8 cellular contexts compared by ENCODE assay signal in genomic region chr3:120795017-120795648, GRCh38. TPM values are rescaled to one million over a fixed set of nuclear protein-coding genes. Genes with fewer than 3 reads are reported as not detected.
DNase-seq lines count a peak whose midpoint lies in the region; ATAC-seq, FAIRE-seq and TF ChIP-seq lines count a peak whose summit lies in the region.

No MANE protein-coding gene starts in this region.

- ATAC-seq in HG02970 (IDR thresholded peaks at IDR 0.05; ENCODE audit: low FRiP score, unreplicated experiment) (peak; percentile 75), WTC11 (peak; percentile 93), left lobe of liver (peak; percentile 99)

- H3K27ac Mint-ChIP-seq in WTC11, result no peak overlapping the region

- no peak overlapping the region for H3K4me3 ChIP-seq in cardiac fibroblast (replicated peaks in 1 of 2; ENCODE audit: low read depth in 2 of 2, low read length in 2 of 2)

- FAIRE-seq in A204.1 (lab: Jason Lieb, UNC) (peak; percentile 19), GM18507 (lab: Jason Lieb, UNC) (peak; percentile 95)

- no peaks in the 10 kb centered on the region for H3K9me3 Mint-ChIP-seq in WTC11

- no peaks in the 10 kb centered on the region for H3K27me3 Mint-ChIP-seq in WTC11 (ENCODE audit: low read depth)

- peaks cover 57% of the 10 kb centered on the region for H3K4me1 Mint-ChIP-seq in WTC11

- POLR2A ChIA-PET in WTC11 (lab: Charles Lee), result no interaction called here

- CTCF ChIA-PET in WTC11 (lab: Charles Lee), result interaction anchor here (0.5 to 3.8 kb wide), 44 partner anchors 10 to 453 kb away, joined by 3 to 50 read pairs (median 4); partner anchors contain the start of genes GTF2E1, NDUFB4, RABL3 and STXBP5L

- H3K4me3 Mint-ChIP-seq in WTC11, result no peak overlapping the region

- TF ChIP-seq CTCF in WTC11 (IDR thresholded peaks at IDR 0.05), result peak; percentile 83
- peak; percentile 84 for TF ChIP-seq CTCF in cardiac fibroblast (IDR thresholded peaks at IDR 0.05; ENCODE audit: low read depth, low read length)

- no peaks in the 10 kb centered on the region for H3K36me3 Mint-ChIP-seq in WTC11

- DNase-seq in GM18507 (ENCODE audit: extremely low spot score, insufficient read length, low read depth) (peak; percentile 5), NCI-H2029 (lab: John Stamatoyannopoulos, UW) (peak; percentile 50), WTC11 (ENCODE audit: low spot score) (peak; percentile 91), cardiac fibroblast (ENCODE audit: low read depth in 2 of 2) (peak; percentile 84 to 89), left lobe of liver (ENCODE audit: low spot score) (peak; percentile 84)
- DNase-seq in stimulated activated CD4-positive, alpha-beta T cell treated with anti-CD3 and anti-CD28 coated beads, Interleukin-4, amount 100 ng/mL, for 48 hours (ENCODE audit: low read depth in 2 of 2), result peak; percentile 77 to 87

TF ChIP-seq in WTC11, 78 proteins besides CTCF, POLR2A, EP300 and RAD21:
- no peak for TF ChIP-seq SOX15 (CRISPR knock-in tag; IDR thresholded peaks at IDR 0.05)
- TF ChIP-seq, protein P1, sequence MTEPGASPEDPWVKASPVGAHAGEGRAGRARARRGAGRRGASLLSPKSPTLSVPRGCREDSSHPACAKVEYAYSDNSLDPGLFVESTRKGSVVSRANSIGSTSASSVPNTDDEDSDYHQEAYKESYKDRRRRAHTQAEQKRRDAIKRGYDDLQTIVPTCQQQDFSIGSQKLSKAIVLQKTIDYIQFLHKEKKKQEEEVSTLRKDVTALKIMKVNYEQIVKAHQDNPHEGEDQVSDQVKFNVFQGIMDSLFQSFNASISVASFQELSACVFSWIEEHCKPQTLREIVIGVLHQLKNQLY (CRISPR knock-in tag; IDR thresholded peaks at IDR 0.05), result no peak
- no peak for TF ChIP-seq CREM (CRISPR knock-in tag; IDR thresholded peaks at IDR 0.05)
- peak; percentile 23; the same call in 1 of the 2 replicates for TF ChIP-seq MAX (CRISPR knock-in tag; IDR thresholded peaks at IDR 0.05)
- no peak for TF ChIP-seq FOXJ3 (CRISPR knock-in tag; IDR thresholded peaks at IDR 0.05; ENCODE audit: borderline replicate concordance)

RNA-seq across cellular contexts. Expression of gene GTF2E1, which starts 52.6 kb away (rescaled TPM):
- total RNA-seq in WTC11 (2021) (64.5 to 78.0 TPM (median 72.4 TPM) in 3 replicates), left lobe of liver (7.1 TPM)

RNA-seq across cellular contexts. Expression of gene RABL3, which starts 52.8 kb away (rescaled TPM):
- total RNA-seq in WTC11 (2021) (15.0 to 18.2 TPM (median 16.6 TPM) in 3 replicates), left lobe of liver (13.7 TPM)

Comparison
In these comparisons a context has a peak if more than half of its experiments do, and no peak if none do; other contexts are left out.
1. DNase-seq: peak in every context shown above with its lines; median percentile 91 in WTC11; 86 in cardiac fibroblast; 84 in left lobe of liver; 82 in stimulated activated CD4-positive, alpha-beta T cell treated with anti-CD3 and anti-CD28 coated beads, Interleukin-4, amount 100 ng/mL, for 48 hours; 50 in NCI-H2029; 5 in GM18507.